ENCODE assay signal across 9 cellular contexts in genomic region chr1:21331752-21332480, GRCh38. TPM values are rescaled to one million over a fixed set of nuclear protein-coding genes. Genes with fewer than 3 reads are reported as not detected.
DNase-seq lines count a peak whose midpoint lies in the region; ATAC-seq and TF ChIP-seq lines count a peak whose summit lies in the region.
"Had no signal": no experiment of that assay in that cellular context is flagged by ENCODE, and none has a peak within 500 bp of the region (broad histone marks: within the 10 kb centered on the region; RNA-seq: fewer than 3 reads in every experiment).

No MANE protein-coding gene starts in this region.

- H3K4me3 ChIP-seq in left ventricle myocardium inferior (no peak overlapping the region), vagina (peak overlapping the region in 1 of 2 donors; percentile 3)

- ATAC-seq in HG02623 (IDR thresholded peaks at IDR 0.05; ENCODE audit: unreplicated experiment): no peak

- no peaks in the 10 kb centered on the region for H3K27me3 ChIP-seq in left ventricle myocardium inferior (ENCODE audit: low read depth)
- H3K27me3 ChIP-seq in vagina: no peaks in the 10 kb centered on the region

- no peaks in the 10 kb centered on the region for H3K27me3 Mint-ChIP-seq in activated T-helper 2 cell treated with anti-CD3 and anti-CD28 coated beads, Interferon-gamma antibody, Interleukin-2, Interleukin-4, amounts not matched to agents 10 μg/mL and 5 μg/mL and 100 μg/mL, durations not matched to agents 14 hours and 24 hours and 36 hours (ENCODE audit: low read depth)
- no peaks in the 10 kb centered on the region for H3K27me3 Mint-ChIP-seq in mesothelial cell of epicardium (ENCODE audit: low read depth)

- TF ChIP-seq CTCF in left ventricle myocardium inferior (IDR thresholded peaks at IDR 0.05; ENCODE audit: borderline replicate concordance) (no peak), mesothelial cell of epicardium (IDR thresholded peaks at IDR 0.05; ENCODE audit: unreplicated experiment) (no peak), vagina (IDR thresholded peaks at IDR 0.05) (no peak)

- H3K36me3 Mint-ChIP-seq in activated T-helper 2 cell treated with anti-CD3 and anti-CD28 coated beads, Interferon-gamma antibody, Interleukin-2, Interleukin-4, amounts not matched to agents 10 μg/mL and 5 μg/mL and 100 μg/mL, durations not matched to agents 14 hours and 24 hours and 36 hours (ENCODE audit: low read depth): peaks cover 35% of the 10 kb centered on the region
- H3K36me3 Mint-ChIP-seq in mesothelial cell of epicardium: no peaks in the 10 kb centered on the region

- intact Hi-C loops in left ventricle myocardium inferior (cut with micrococcal nuclease): loop anchor here (5.0 kb wide), 1 partner anchor 75 kb away; no protein-coding TSS in a partner anchor
- intact Hi-C loops in cardiac septum (cut with DNase I): loop anchor here (2.0 kb wide), 1 partner anchor 41 kb away; the partner anchor contains the start of gene ECE1
- intact Hi-C loops in activated T-helper 2 cell treated with anti-CD3 and anti-CD28 coated beads, Interferon-gamma antibody, Interleukin-2, Interleukin-4, amounts not matched to agents 10 μg/mL and 5 μg/mL and 100 μg/mL, durations not matched to agents 14 hours and 24 hours and 36 hours (cut with micrococcal nuclease): no loop called here
- intact Hi-C loops in vagina (cut with DNase I): no loop called here

- H3K9me3 ChIP-seq in left ventricle myocardium inferior (replicated peaks): no peaks in the 10 kb centered on the region
- H3K9me3 ChIP-seq in vagina: no peaks in the 10 kb centered on the region
- H3K9me3 ChIP-seq: SK-N-SH had no signal

- TF ChIP-seq POLR2A in vagina (IDR thresholded peaks at IDR 0.05): no peak

- peaks cover 55% of the 10 kb centered on the region for H3K4me1 Mint-ChIP-seq in activated T-helper 2 cell treated with anti-CD3 and anti-CD28 coated beads, Interferon-gamma antibody, Interleukin-2, Interleukin-4, amounts not matched to agents 10 μg/mL and 5 μg/mL and 100 μg/mL, durations not matched to agents 14 hours and 24 hours and 36 hours (ENCODE audit: low read depth)
- H3K4me1 Mint-ChIP-seq in mesothelial cell of epicardium: peaks cover 43% of the 10 kb centered on the region

- H3K36me3 ChIP-seq in left ventricle myocardium inferior: no peaks in the 10 kb centered on the region
- H3K36me3 ChIP-seq in vagina: no peaks in the 10 kb centered on the region

- no peak for DNase-seq in left ventricle myocardium inferior
- no peak for DNase-seq in cardiac septum (ENCODE audit: low spot score)
- DNase-seq in activated T-helper 2 cell treated with anti-CD3 and anti-CD28 coated beads, Interferon-gamma antibody, Interleukin-2, Interleukin-4, amounts not matched to agents 10 μg/mL and 5 μg/mL and 100 μg/mL, durations not matched to agents 14 hours and 24 hours and 36 hours (ENCODE audit: low spot score): no peak
- no peak for DNase-seq in mesothelial cell of epicardium (ENCODE audit: low spot score in 2 of 2, unreplicated experiment in 2 of 2)
- no peak for DNase-seq in vagina (ENCODE audit: extremely low spot score in 2 of 2)
- DNase-seq in activated CD4-positive, CD25-positive, alpha-beta regulatory T cell (lab: John Stamatoyannopoulos, UW): no peak
- no peak for DNase-seq in middle frontal gyrus (ENCODE audit: extremely low spot score, low spot score)
- DNase-seq: SK-N-SH had no signal

- no peaks in the 10 kb centered on the region for H3K9me3 Mint-ChIP-seq in activated T-helper 2 cell treated with anti-CD3 and anti-CD28 coated beads, Interferon-gamma antibody, Interleukin-2, Interleukin-4, amounts not matched to agents 10 μg/mL and 5 μg/mL and 100 μg/mL, durations not matched to agents 14 hours and 24 hours and 36 hours
- peaks cover 3% of the 10 kb centered on the region for H3K9me3 Mint-ChIP-seq in mesothelial cell of epicardium

- H3K27ac Mint-ChIP-seq in activated T-helper 2 cell treated with anti-CD3 and anti-CD28 coated beads, Interferon-gamma antibody, Interleukin-2, Interleukin-4, amounts not matched to agents 10 μg/mL and 5 μg/mL and 100 μg/mL, durations not matched to agents 14 hours and 24 hours and 36 hours: peak overlapping the region; percentile 22
- peak overlapping the region; percentile 59 for H3K27ac Mint-ChIP-seq in mesothelial cell of epicardium

- peak overlapping the region; percentile 61 for H3K27ac ChIP-seq in left ventricle myocardium inferior (replicated peaks)
- H3K27ac ChIP-seq in vagina: peak overlapping the region; percentile 89

- no peak overlapping the region for H3K4me3 Mint-ChIP-seq in activated T-helper 2 cell treated with anti-CD3 and anti-CD28 coated beads, Interferon-gamma antibody, Interleukin-2, Interleukin-4, amounts not matched to agents 10 μg/mL and 5 μg/mL and 100 μg/mL, durations not matched to agents 14 hours and 24 hours and 36 hours (ENCODE audit: low read depth)
- H3K4me3 Mint-ChIP-seq in mesothelial cell of epicardium: no peak overlapping the region

- H3K4me1 ChIP-seq in left ventricle myocardium inferior (peaks cover 74% of the 10 kb centered on the region), vagina (peaks cover 97% of the 10 kb centered on the region)

RNA-seq across cellular contexts. Expression of gene ECE1, which starts 41.7 kb away (rescaled TPM):
- total RNA-seq in left ventricle myocardium inferior (54.7 TPM), cardiac septum (55.8 TPM), mesothelial cell of epicardium (39.3 to 41.8 TPM (median 41.1 TPM) in 3 replicates), vagina (93.8 TPM)
- 94.1 and 97.0 TPM in 2 replicates for total RNA-seq in activated T-helper 2 cell treated with anti-CD3 and anti-CD28 coated beads, Interferon-gamma antibody, Interleukin-2, Interleukin-4, amounts not matched to agents 10 μg/mL and 5 μg/mL and 100 μg/mL, durations not matched to agents 14 hours and 24 hours and 36 hours

Comparison
In these comparisons a context has a peak if more than half of its experiments do, and no peak if none do; other contexts are left out.
1. intact Hi-C loops: an anchor here in left ventricle myocardium inferior (5.0 kb wide) and cardiac septum (2.0 kb wide); none called in activated T-helper 2 cell treated with anti-CD3 and anti-CD28 coated beads, Interferon-gamma antibody, Interleukin-2, Interleukin-4, amounts not matched to agents 10 μg/mL and 5 μg/mL and 100 μg/mL, durations not matched to agents 14 hours and 24 hours and 36 hours and vagina.